8 cellular contexts compared by ENCODE assay signal in the genomic region with DNA sequence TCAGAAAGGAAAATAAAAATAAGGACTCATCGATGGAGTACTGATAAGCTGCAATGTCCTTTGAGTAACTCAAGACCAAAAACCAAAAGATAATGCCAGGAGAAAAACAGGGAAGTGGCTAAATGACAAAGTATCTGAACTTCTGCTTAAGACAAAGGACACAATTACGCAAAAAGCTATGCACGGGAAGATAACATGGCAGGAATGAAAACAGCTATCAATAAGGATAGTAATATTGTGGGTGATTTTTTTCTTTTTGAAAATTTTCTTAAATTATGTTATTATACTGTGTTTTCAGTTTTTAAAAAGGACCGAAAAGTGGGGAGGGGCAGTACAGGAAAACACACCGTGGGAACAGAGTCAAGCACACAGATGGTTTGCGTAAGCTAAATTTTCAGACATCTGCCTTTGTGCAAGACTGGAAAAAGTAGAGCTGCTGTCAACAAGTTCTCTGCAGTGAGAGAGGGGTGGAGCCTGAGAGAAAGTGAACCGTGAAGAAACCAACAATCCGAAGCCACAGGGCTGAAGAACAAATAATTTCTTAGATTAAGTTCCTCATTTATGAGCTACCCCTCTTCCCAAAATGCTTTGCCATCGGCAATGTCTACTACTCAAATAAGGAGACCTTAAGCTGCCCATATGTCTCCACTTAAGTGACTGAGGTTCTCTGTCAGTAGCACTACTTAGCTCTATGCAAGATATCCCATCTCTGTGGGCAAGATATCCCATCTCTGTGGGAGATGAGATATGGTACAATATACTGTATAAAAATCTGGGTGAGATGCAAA.
DNase-seq lines count a peak whose midpoint lies in the region; ATAC-seq, FAIRE-seq and TF ChIP-seq lines count a peak whose summit lies in the region.

No MANE protein-coding gene starts in this region.

- H3K9me3 Mint-ChIP-seq in CD4-positive, alpha-beta memory T cell = peaks cover 0 to 2% (median 0%) of the 10 kb centered on the region in 8 donors
- peaks cover 3% of the 10 kb centered on the region for H3K9me3 Mint-ChIP-seq in T-helper 1 cell treated with Interleukin-12 subunit alpha and Interleukin-12 subunit beta and Interleukin-4 antibody, amounts not matched to agents 30 μg/mL and 1 μg/mL, for 36 hours
- peaks cover 0 to under 1% of the 10 kb centered on the region in 2 donors for H3K9me3 Mint-ChIP-seq in natural killer cell

- H3K27me3 Mint-ChIP-seq in CD4-positive, alpha-beta memory T cell = no peaks in the 10 kb centered on the region
- H3K27me3 Mint-ChIP-seq in T-helper 1 cell treated with Interleukin-12 subunit alpha and Interleukin-12 subunit beta and Interleukin-4 antibody, amounts not matched to agents 30 μg/mL and 1 μg/mL, for 36 hours (ENCODE audit: low read depth) = no peaks in the 10 kb centered on the region
- H3K27me3 Mint-ChIP-seq in natural killer cell (ENCODE audit: low read depth in 2 of 2) = no peaks in the 10 kb centered on the region

- H3K27ac ChIP-seq in CD4-positive, alpha-beta memory T cell (ENCODE audit: low read depth, low read length) = peak overlapping the region; percentile 5

- TF ChIP-seq CTCF in natural killer cell (IDR thresholded peaks at IDR 0.05) = no peak

- POLR2A ChIA-PET in CD4-positive, alpha-beta memory T cell (lab: Charles Lee; ENCODE audit: partially characterized antibody) = interaction anchor here (0.6 to 4.5 kb wide), 21 partner anchors 7 to 431 kb away, joined by 3 to 105 read pairs (median 5); no protein-coding TSS in a partner anchor

- H3K9me3 ChIP-seq in CD4-positive, alpha-beta memory T cell (ENCODE audit: control insufficient read depth in 1 of 2, low read length in 2 of 2) = no peaks in the 10 kb centered on the region

- in situ Hi-C loops in ACHN (cut with HindIII; ENCODE audit: low pct_ligation_motif_present, low pct_unique_long_range_greater_than_20kb, low sequenced_read_pairs) = no loop called here

- H3K27me3 ChIP-seq in CD4-positive, alpha-beta memory T cell (ENCODE audit: insufficient read depth, low read length) = no peaks in the 10 kb centered on the region

- ATAC-seq in HG03342 (IDR thresholded peaks at IDR 0.05; ENCODE audit: unreplicated experiment) (peak; percentile 61), natural killer cell (peak; percentile 66 to 85 (median 82))

- CTCF ChIA-PET in CD4-positive, alpha-beta memory T cell (lab: Charles Lee; ENCODE audit: partially characterized antibody) = interaction anchor here (0.5 to 3.1 kb wide), 16 partner anchors 10 to 208 kb away, joined by 3 to 16 read pairs (median 4); no protein-coding TSS in a partner anchor

- H3K4me1 ChIP-seq in CD4-positive, alpha-beta memory T cell (ENCODE audit: insufficient read depth, low read length) = peaks cover 71% of the 10 kb centered on the region

- DNase-seq in CD4-positive, alpha-beta memory T cell = peak; percentile 51 to 73 (median 57)
- DNase-seq in GM19239 (ENCODE audit: insufficient read length, low spot score) (peak; percentile 45), natural killer cell (peak; percentile 35), DMS114 treated with DMSO at 0.1 percent for 48 hours (lab: John Stamatoyannopoulos, UW; ENCODE audit: unreplicated experiment) (no peak), ACHN (no peak)

- H3K4me3 Mint-ChIP-seq in CD4-positive, alpha-beta memory T cell = peak overlapping the region; percentile 49 to 85 (median 74)
- peak overlapping the region; percentile 33 for H3K4me3 Mint-ChIP-seq in T-helper 1 cell treated with Interleukin-12 subunit alpha and Interleukin-12 subunit beta and Interleukin-4 antibody, amounts not matched to agents 30 μg/mL and 1 μg/mL, for 36 hours
- peak overlapping the region; percentile 86 for H3K4me3 Mint-ChIP-seq in natural killer cell

- H3K4me3 ChIP-seq in CD4-positive, alpha-beta memory T cell (ENCODE audit: low read length in 2 of 2) = peak overlapping the region; percentile 1 to 6

- FAIRE-seq in GM19239 (lab: Jason Lieb, UNC) (peak; percentile 99), endometrium (lab: Jason Lieb, UNC) (peak; percentile 83)

- peaks cover 4 to 13% of the 10 kb centered on the region in 2 donors for H3K36me3 Mint-ChIP-seq in CD4-positive, alpha-beta memory T cell
- H3K36me3 Mint-ChIP-seq in T-helper 1 cell treated with Interleukin-12 subunit alpha and Interleukin-12 subunit beta and Interleukin-4 antibody, amounts not matched to agents 30 μg/mL and 1 μg/mL, for 36 hours (ENCODE audit: low read depth) = peaks cover 20% of the 10 kb centered on the region
- H3K36me3 Mint-ChIP-seq in natural killer cell = no peaks in the 10 kb centered on the region

- H3K36me3 ChIP-seq in CD4-positive, alpha-beta memory T cell (ENCODE audit: insufficient read depth, low read length) = no peaks in the 10 kb centered on the region

- intact Hi-C loops in CD4-positive, alpha-beta memory T cell (cut with micrococcal nuclease) = loop anchor here (1.0 to 2.0 kb wide), 2 partner anchors 16 to 38 kb away; no protein-coding TSS in a partner anchor
- intact Hi-C loops in natural killer cell (cut with micrococcal nuclease) = loop anchor here (1.0 kb wide), 2 partner anchors 16 to 38 kb away; no protein-coding TSS in a partner anchor

- H3K4me1 Mint-ChIP-seq in CD4-positive, alpha-beta memory T cell = peaks cover 58 to 82% (median 70%) of the 10 kb centered on the region in 4 donors
- H3K4me1 Mint-ChIP-seq in T-helper 1 cell treated with Interleukin-12 subunit alpha and Interleukin-12 subunit beta and Interleukin-4 antibody, amounts not matched to agents 30 μg/mL and 1 μg/mL, for 36 hours (ENCODE audit: low read depth) = peaks cover 46% of the 10 kb centered on the region
- peaks cover 79 to 84% of the 10 kb centered on the region in 2 donors for H3K4me1 Mint-ChIP-seq in natural killer cell

- H3K27ac Mint-ChIP-seq in CD4-positive, alpha-beta memory T cell = peak overlapping the region; percentile 66 to 94 (median 81)
- peak overlapping the region; percentile 34 for H3K27ac Mint-ChIP-seq in T-helper 1 cell treated with Interleukin-12 subunit alpha and Interleukin-12 subunit beta and Interleukin-4 antibody, amounts not matched to agents 30 μg/mL and 1 μg/mL, for 36 hours
- peak overlapping the region; percentile 86 to 96 for H3K27ac Mint-ChIP-seq in natural killer cell

Comparison
In these comparisons a context has a peak if more than half of its experiments do, and no peak if none do; other contexts are left out.
1. DNase-seq: peak in CD4-positive, alpha-beta memory T cell (5 of 5), GM19239 (single experiment) and natural killer cell (single experiment); none in DMS114 treated with DMSO at 0.1 percent for 48 hours (single experiment) and ACHN (single experiment).
2. H3K27ac Mint-ChIP-seq: peak in every context shown above with its lines; median percentile 91 in natural killer cell; 81 in CD4-positive, alpha-beta memory T cell; 34 in T-helper 1 cell treated with Interleukin-12 subunit alpha and Interleukin-12 subunit beta and Interleukin-4 antibody, amounts not matched to agents 30 μg/mL and 1 μg/mL, for 36 hours.
3. H3K4me3 Mint-ChIP-seq: peak in every context shown above with its lines; median percentile 86 in natural killer cell; 74 in CD4-positive, alpha-beta memory T cell; 33 in T-helper 1 cell treated with Interleukin-12 subunit alpha and Interleukin-12 subunit beta and Interleukin-4 antibody, amounts not matched to agents 30 μg/mL and 1 μg/mL, for 36 hours.